Comparison of ENCODE assay signal across 10 cellular contexts in the genomic region with DNA sequence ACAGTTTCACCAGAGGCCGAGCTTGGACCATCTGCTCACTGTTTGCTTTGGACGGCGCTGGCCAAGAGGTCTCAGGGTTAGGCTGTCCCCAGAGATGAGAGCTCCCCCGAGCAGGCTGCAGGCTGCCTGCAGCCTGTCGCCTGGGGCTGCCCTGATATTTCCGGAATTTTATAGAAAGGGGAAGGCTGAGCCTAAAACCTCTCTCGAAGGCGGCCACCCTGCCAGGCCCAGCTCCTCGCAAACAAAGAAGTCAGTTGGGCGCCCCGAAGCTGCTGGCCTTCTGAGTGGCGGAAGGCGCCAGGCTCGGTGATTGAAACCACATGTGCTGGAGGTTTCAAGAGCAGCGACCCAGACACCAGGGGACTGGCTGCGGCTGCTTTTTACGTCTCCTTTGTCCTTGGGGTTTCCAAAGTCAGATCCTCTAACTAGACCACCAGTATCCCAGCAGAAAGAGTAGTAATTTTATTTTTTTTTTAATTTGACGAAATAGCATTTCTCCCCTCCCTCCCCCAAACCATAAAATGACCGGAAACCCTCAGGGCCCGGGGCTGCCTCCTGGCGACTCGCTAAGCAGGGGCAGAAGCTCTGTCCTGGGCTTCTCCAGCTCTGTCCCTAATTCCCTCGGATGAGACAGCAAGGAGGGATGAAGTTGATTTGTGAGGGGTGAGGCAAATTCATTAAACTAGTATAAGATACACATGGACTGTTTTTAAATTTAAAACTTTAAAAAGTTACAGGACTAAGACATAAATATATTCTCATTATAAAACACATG. TPM values are rescaled to one million over a fixed set of nuclear protein-coding genes. Genes with fewer than 3 reads are reported as not detected.
A peak's percentile ranks its signal among the peaks of the same experiment; 100 is the strongest.
DNase-seq lines count a peak whose midpoint lies in the region; ATAC-seq and TF ChIP-seq lines count a peak whose summit lies in the region.
"Had no signal": no experiment of that assay in that cellular context is flagged by ENCODE, and none has a peak within 500 bp of the region (broad histone marks: within the 10 kb centered on the region; RNA-seq: fewer than 3 reads in every experiment).

No MANE protein-coding gene starts in this region.

- no peaks in the 10 kb centered on the region for H3K4me1 Mint-ChIP-seq in activated CD4-positive, alpha-beta T cell treated with anti-CD3 and anti-CD28 coated beads for 36 hours
- H3K4me1 Mint-ChIP-seq: CD4-positive, CD25-positive, alpha-beta regulatory T cell had no signal

- no peaks in the 10 kb centered on the region for H3K27me3 ChIP-seq in mesendoderm (ENCODE audit: insufficient read depth, low read length, poor library complexity)
- H3K27me3 ChIP-seq in vagina: no peaks in the 10 kb centered on the region
- no peaks in the 10 kb centered on the region for H3K27me3 ChIP-seq in effector memory CD4-positive, alpha-beta T cell (replicated peaks; ENCODE audit: control insufficient read depth, insufficient read depth, low read length, poor library complexity, severe bottlenecking)

- H4K8ac ChIP-seq in mesendoderm (ENCODE audit: low read depth, low read length): no peak overlapping the region

- no peak overlapping the region for H3K4me3 Mint-ChIP-seq in activated CD4-positive, alpha-beta T cell treated with anti-CD3 and anti-CD28 coated beads for 36 hours
- H3K4me3 Mint-ChIP-seq: CD4-positive, CD25-positive, alpha-beta regulatory T cell had no signal

- WGBS in mesendoderm (ENCODE audit: extremely low coverage, insufficient coverage, low lambda C conversion rate): no CpG with 5 or more reads among the region's 23 CpGs

- intact Hi-C loops in activated CD4-positive, alpha-beta T cell treated with anti-CD3 and anti-CD28 coated beads for 36 hours (cut with DNase I, micrococcal nuclease): no loop called here
- intact Hi-C loops in vagina (cut with DNase I): no loop called here

- H3K4ac ChIP-seq in mesendoderm (ENCODE audit: low read depth, low read length): peak overlapping the region; percentile 65

- H3K56ac ChIP-seq in mesendoderm (ENCODE audit: low read length): peak overlapping the region; percentile 39

- H3K9ac ChIP-seq in mesendoderm (ENCODE audit: low read length): peak overlapping the region; percentile 36

- no peak overlapping the region for H2AK5ac ChIP-seq in mesendoderm (ENCODE audit: low read length)

- CTCF ChIA-PET in activated CD4-positive, alpha-beta T cell treated with anti-CD3 and anti-CD28 coated beads for 36 hours (lab: Charles Lee): no interaction called here

- DNase-seq in activated CD4-positive, alpha-beta T cell treated with anti-CD3 and anti-CD28 coated beads for 36 hours: peak; percentile 7
- no peak for DNase-seq in activated CD4-positive, alpha-beta T cell treated with anti-CD3 and anti-CD28 coated beads, Interleukin-2, amount 50 U/mL, for 1 hour
- peak; percentile 81 for DNase-seq in ecto neural progenitor cell (ENCODE audit: low spot score)
- DNase-seq in mesendoderm: peak; percentile 91
- no peak for DNase-seq in vagina (ENCODE audit: extremely low spot score in 2 of 2)
- no peak for DNase-seq in NCI-H1417 treated with DMSO at 0.1 percent for 48 hours (lab: John Stamatoyannopoulos, UW)
- no peak for DNase-seq in D341Med (ENCODE audit: low spot score)
- no peak for DNase-seq in effector memory CD4-positive, alpha-beta T cell
- DNase-seq: CD4-positive, CD25-positive, alpha-beta regulatory T cell had no signal

- no peak for TF ChIP-seq CTCF in vagina (IDR thresholded peaks at IDR 0.05)

- no peaks in the 10 kb centered on the region for H3K79me2 ChIP-seq in mesendoderm (ENCODE audit: control insufficient read depth, insufficient read depth, low read length)

- H3K23ac ChIP-seq in mesendoderm (ENCODE audit: low read length): no peak overlapping the region

- H3K9me3 ChIP-seq in vagina: no peaks in the 10 kb centered on the region
- H3K9me3 ChIP-seq in effector memory CD4-positive, alpha-beta T cell (ENCODE audit: control insufficient read depth, low read length): no peaks in the 10 kb centered on the region

- peak overlapping the region; percentile 47 for H3K27ac ChIP-seq in mesendoderm (ENCODE audit: low read depth, low read length)
- peak overlapping the region; percentile 74 for H3K27ac ChIP-seq in vagina
- no peak overlapping the region for H3K27ac ChIP-seq in effector memory CD4-positive, alpha-beta T cell (ENCODE audit: insufficient read depth, low read length, poor library complexity, severe bottlenecking)

- H3K4me1 ChIP-seq in mesendoderm (ENCODE audit: control insufficient read depth, low read depth, low read length) (peaks cover 5% of the 10 kb centered on the region), vagina (peaks cover 16% of the 10 kb centered on the region)
- no peaks in the 10 kb centered on the region for H3K4me1 ChIP-seq in effector memory CD4-positive, alpha-beta T cell (ENCODE audit: control insufficient read depth, insufficient read depth, low read length, poor library complexity, severe bottlenecking)

- peak overlapping the region; percentile 69 for H3K18ac ChIP-seq in mesendoderm (ENCODE audit: low read length)

- no peak overlapping the region for H3K27ac Mint-ChIP-seq in activated CD4-positive, alpha-beta T cell treated with anti-CD3 and anti-CD28 coated beads for 36 hours
- H3K27ac Mint-ChIP-seq: CD4-positive, CD25-positive, alpha-beta regulatory T cell had no signal

- peaks cover 2% of the 10 kb centered on the region for H3K27me3 Mint-ChIP-seq in activated CD4-positive, alpha-beta T cell treated with anti-CD3 and anti-CD28 coated beads for 36 hours

- no peak for TF ChIP-seq POLR2A in vagina (IDR thresholded peaks at IDR 0.05)

- no peak overlapping the region for H3K4me2 ChIP-seq in mesendoderm (ENCODE audit: low read length)

- H3K4me3 ChIP-seq in mesendoderm (ENCODE audit: low read length) (no peak overlapping the region), vagina (peak overlapping the region in 1 of 2 donors; percentile 0)
- H3K4me3 ChIP-seq in effector memory CD4-positive, alpha-beta T cell (ENCODE audit: insufficient read depth, low read depth, low read length, poor library complexity, severe bottlenecking): no peak overlapping the region

- H3K36me3 Mint-ChIP-seq in activated CD4-positive, alpha-beta T cell treated with anti-CD3 and anti-CD28 coated beads for 36 hours (ENCODE audit: low read depth): no peaks in the 10 kb centered on the region
- H3K36me3 Mint-ChIP-seq: CD4-positive, CD25-positive, alpha-beta regulatory T cell had no signal

- H4K5ac ChIP-seq in mesendoderm (ENCODE audit: low read length): no peak overlapping the region

- POLR2A ChIA-PET in activated CD4-positive, alpha-beta T cell treated with anti-CD3 and anti-CD28 coated beads for 36 hours (lab: Charles Lee): no interaction called here

- peaks cover 5% of the 10 kb centered on the region for H3K79me1 ChIP-seq in mesendoderm (ENCODE audit: low read length)

- H3K36me3 ChIP-seq in mesendoderm (ENCODE audit: control insufficient read depth, insufficient read depth, low read length): no peaks in the 10 kb centered on the region
- no peaks in the 10 kb centered on the region for H3K36me3 ChIP-seq in vagina
- H3K36me3 ChIP-seq in effector memory CD4-positive, alpha-beta T cell (ENCODE audit: control insufficient read depth, insufficient read depth, low read length): no peaks in the 10 kb centered on the region

- H2BK15ac ChIP-seq in mesendoderm (replicated peaks; ENCODE audit: low read depth): no peak overlapping the region

- H2BK120ac ChIP-seq in mesendoderm (ENCODE audit: low read depth, low read length): no peak overlapping the region

- H3K9me3 Mint-ChIP-seq in activated CD4-positive, alpha-beta T cell treated with anti-CD3 and anti-CD28 coated beads for 36 hours (ENCODE audit: low read depth): no peaks in the 10 kb centered on the region
- H3K9me3 Mint-ChIP-seq: CD4-positive, CD25-positive, alpha-beta regulatory T cell had no signal

- ATAC-seq in activated CD4-positive, alpha-beta T cell treated with anti-CD3 and anti-CD28 coated beads for 36 hours: no peak

- no peak overlapping the region for H2BK5ac ChIP-seq in mesendoderm (ENCODE audit: low read length)

RNA-seq across cellular contexts. Expression of gene CLMP, which starts 57.4 kb away (rescaled TPM):
- under 1 TPM; 0.05 to 0.09 TPM for total RNA-seq in activated CD4-positive, alpha-beta T cell treated with anti-CD3 and anti-CD28 coated beads for 36 hours
- 35.1 TPM for polyA plus RNA-seq in mesendoderm (2013, experiment 1 of 2)
- polyA plus RNA-seq in mesendoderm (2013, experiment 2 of 2): 38.9 TPM
- 99.4 TPM for total RNA-seq in vagina
- total RNA-seq: SK-MEL-5 had no signal

Comparison
In these comparisons a context has a peak if more than half of its experiments do, and no peak if none do; other contexts are left out.
1. DNase-seq: peak in activated CD4-positive, alpha-beta T cell treated with anti-CD3 and anti-CD28 coated beads for 36 hours (single experiment), ecto neural progenitor cell (single experiment) and mesendoderm (single experiment); none in activated CD4-positive, alpha-beta T cell treated with anti-CD3 and anti-CD28 coated beads, Interleukin-2, amount 50 U/mL, for 1 hour (single experiment), vagina (0 of 2), NCI-H1417 treated with DMSO at 0.1 percent for 48 hours (single experiment), D341Med (single experiment) and effector memory CD4-positive, alpha-beta T cell (0 of 3).
2. RNA of gene CLMP, which starts 57.4 kb away (total RNA-seq): 99.4 TPM in vagina (single experiment); 0.05 to 0.09 TPM in activated CD4-positive, alpha-beta T cell treated with anti-CD3 and anti-CD28 coated beads for 36 hours; every median in the first group is over 10 times any median in the second.